Comparison of ENCODE assay signal across 22 cellular contexts in the genomic region with DNA sequence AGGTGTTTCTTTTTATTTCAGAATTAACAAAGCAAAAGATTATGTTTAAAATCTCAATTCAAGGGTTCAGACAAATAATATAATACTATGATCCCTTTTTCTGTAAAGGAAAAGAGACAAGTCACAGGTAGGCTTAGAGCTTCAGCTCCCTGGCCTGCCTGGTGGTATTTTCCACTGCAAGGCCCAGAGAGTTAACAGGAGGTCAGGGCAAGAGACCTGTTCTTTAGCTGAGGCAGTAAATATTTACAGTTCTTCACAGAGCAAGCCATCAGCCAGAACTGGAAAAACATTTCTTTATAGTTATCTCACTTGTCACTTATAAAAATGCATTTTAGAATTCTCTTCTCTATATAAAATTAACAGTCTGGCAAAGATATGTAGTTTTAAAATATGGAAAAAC.
DNase-seq lines count a peak whose midpoint lies in the region; ATAC-seq, FAIRE-seq and TF ChIP-seq lines count a peak whose summit lies in the region.
"Had no signal": no experiment of that assay in that cellular context is flagged by ENCODE, and none has a peak within 500 bp of the region (broad histone marks: within the 10 kb centered on the region; RNA-seq: fewer than 3 reads in every experiment).

No MANE protein-coding gene starts in this region.

- DNase-seq in HuH-7 (ENCODE audit: low spot score) = peak; percentile 15
- peak; percentile 6 to 9 for DNase-seq in dermis microvascular lymphatic vessel endothelial cell (ENCODE audit: low read depth in 2 of 2)
- DNase-seq in HepG2 (ENCODE audit: low spot score) = peak; percentile 13
- peak; percentile 21 for DNase-seq in prostate gland (ENCODE audit: low spot score)
- DNase-seq in NOMO-1 treated with DMSO at 0.1 percent for 48 hours (lab: John Stamatoyannopoulos, UW; ENCODE audit: unreplicated experiment) = no peak
- DNase-seq in NCI-H187 (lab: John Stamatoyannopoulos, UW) = no peak
- DNase-seq: 8988T; C1 segment of cervical spinal cord; Calu3; CD8-positive, alpha-beta memory T cell; DMS153; KBM-7; NCI-H1092 treated with DMSO at 0.1 percent for 48 hours; NCI-H2081; NCI-H2171; NCI-H524 treated with DMSO at 0.1 percent for 48 hours had no signal

- intact Hi-C loops in HepG2 (cut with micrococcal nuclease; ENCODE audit: unreplicated experiment) = no loop called here
- intact Hi-C loops in prostate gland (cut with DNase I) = no loop called here

- BruUV-seq in HepG2 (replicated peaks; lab: Mats Ljungman, UMichigan) = no TSS peak

- in situ Hi-C loops in HepG2 (cut with HindIII; ENCODE audit: extremely low pct_ligation_motif_present, low pct_unique_long_range_greater_than_20kb) = no loop called here

- POLR2A ChIA-PET in HepG2 (lab: Yijun Ruan, JAX) = no interaction called here

- CTCF ChIA-PET in HepG2 (lab: Yijun Ruan, JAX; ENCODE audit: low intra/inter-chr PET ratio, low total read pairs) = no interaction called here

- H3K79me2 ChIP-seq in HepG2 (ENCODE audit: insufficient read depth, low read length) = no peaks in the 10 kb centered on the region

- no peak for TF ChIP-seq RAD21 in HepG2 (CRISPR knock-in tag; IDR thresholded peaks at IDR 0.05)

- no peaks in the 10 kb centered on the region for H4K20me1 ChIP-seq in HepG2 (ENCODE audit: insufficient read depth, low read length)

- H3K4me1 ChIP-seq in HepG2 (ENCODE audit: insufficient read depth, low read length) = peaks cover 22% of the 10 kb centered on the region
- no peaks in the 10 kb centered on the region for H3K4me1 ChIP-seq in prostate gland (replicated peaks)
- H3K4me1 ChIP-seq: SJSA1 had no signal

- no peak overlapping the region for H3K9ac ChIP-seq in HepG2 (ENCODE audit: insufficient read depth, low read depth, low read length)

- TF ChIP-seq POLR2A in HepG2 (IDR thresholded peaks at IDR 0.05; ENCODE audit: insufficient read depth in 1 of 2, low read depth in 2 of 2, low read length in 2 of 2) (no peak), prostate gland (IDR thresholded peaks at IDR 0.05) (no peak)

- no peak overlapping the region for H3K4me2 ChIP-seq in HepG2 (ENCODE audit: low read depth, low read length)

- no peaks in the 10 kb centered on the region for H3K27me3 ChIP-seq in HepG2 (ENCODE audit: control insufficient read depth in 1 of 2, insufficient read depth in 2 of 2, low read length in 2 of 2)
- no peaks in the 10 kb centered on the region for H3K27me3 ChIP-seq in prostate gland (replicated peaks; ENCODE audit: insufficient read depth)
- H3K27me3 ChIP-seq: SJSA1 had no signal

- H3K4me3 ChIP-seq in HepG2 (replicated peaks in 1 of 3; ENCODE audit: insufficient read depth in 1 of 3, low read depth in 2 of 3, low read length in 3 of 3) = no peak overlapping the region
- no peak overlapping the region for H3K4me3 ChIP-seq in prostate gland
- H3K4me3 ChIP-seq: SJSA1 had no signal

- H3K9me3 ChIP-seq in HepG2 (ENCODE audit: low read length) (no peaks in the 10 kb centered on the region), prostate gland (no peaks in the 10 kb centered on the region)
- H3K9me3 ChIP-seq: SJSA1 had no signal

- TF ChIP-seq EP300 in HepG2 (IDR thresholded peaks at IDR 0.05; ENCODE audit: low read depth in 2 of 2, low read length in 2 of 2) = peak in 1 of 2 experiments; percentile 29; a peak in 1 of 4 replicates
- TF ChIP-seq EP300 in HepG2 (CRISPR knock-in tag; IDR thresholded peaks at IDR 0.05; ENCODE audit: borderline replicate concordance) = no peak

- peaks cover 6 to 21% of the 10 kb centered on the region in 2 experiments; a peak in 3 of 5 replicates for H3K36me3 ChIP-seq in HepG2 (replicated peaks in 1 of 2; ENCODE audit: control insufficient read depth in 1 of 2, insufficient read depth in 2 of 2, low read length in 2 of 2)
- peaks cover 2 to 5% of the 10 kb centered on the region in 2 donors for H3K36me3 ChIP-seq in prostate gland

- ATAC-seq in HepG2 (peak; percentile 96), GM19463 (IDR thresholded peaks at IDR 0.05; ENCODE audit: unreplicated experiment) (no peak), GM19467 (IDR thresholded peaks at IDR 0.05; ENCODE audit: unreplicated experiment) (no peak)
- ATAC-seq: Right ventricle myocardium inferior had no signal

- H2AFZ ChIP-seq in HepG2 (ENCODE audit: low read length) = no peak overlapping the region

- no peak for FAIRE-seq in HepG2 (lab: Jason Lieb, UNC)
- FAIRE-seq: G401.6, H54 had no signal

- TF ChIP-seq CTCF in HepG2 (CRISPR knock-in tag; IDR thresholded peaks at IDR 0.05) = no peak
- TF ChIP-seq CTCF in prostate gland (IDR thresholded peaks at IDR 0.05) = no peak

- H3K27ac ChIP-seq in HepG2 (ENCODE audit: extremely low read length, insufficient read depth, low read length) (peak overlapping the region; percentile 48), prostate gland (peak overlapping the region; percentile 34 to 58)
- H3K27ac ChIP-seq: SJSA1 had no signal

TF ChIP-seq in HepG2, 621 proteins besides CTCF, POLR2A, EP300 and RAD21 (continues in another document):
- TF ChIP-seq RARA (CRISPR knock-in tag; IDR thresholded peaks at IDR 0.05) (peak; percentile 35; the same call in 1 of the 2 replicates), ZFP82 (CRISPR knock-in tag; IDR thresholded peaks at IDR 0.05; ENCODE audit: borderline replicate concordance) (no peak), ZNF558 (CRISPR knock-in tag; IDR thresholded peaks at IDR 0.05; ENCODE audit: borderline replicate concordance) (no peak), MXD3 (CRISPR knock-in tag; IDR thresholded peaks at IDR 0.05) (no peak), ZNF451 (CRISPR knock-in tag; IDR thresholded peaks at IDR 0.05) (no peak), TEAD3 (CRISPR knock-in tag; optimal IDR thresholded peaks at IDR 0.05; ENCODE audit: borderline replicate concordance) (peak; percentile 12), ELF3 (CRISPR knock-in tag; IDR thresholded peaks at IDR 0.05) (no peak), THAP11 (CRISPR knock-in tag; IDR thresholded peaks at IDR 0.05) (no peak), ZNF567 (CRISPR knock-in tag; IDR thresholded peaks at IDR 0.05; ENCODE audit: borderline replicate concordance) (no peak), ZFX (CRISPR knock-in tag; IDR thresholded peaks at IDR 0.05; ENCODE audit: low read depth) (peak; percentile 50; the same call in 1 of the 2 replicates), ZNF652 (CRISPR knock-in tag; IDR thresholded peaks at IDR 0.05; ENCODE audit: borderline replicate concordance, low read depth) (peak; percentile 67; the same call in 1 of the 2 replicates), ZBTB38 (CRISPR knock-in tag; IDR thresholded peaks at IDR 0.05) (no peak), ZNF407 (CRISPR knock-in tag; IDR thresholded peaks at IDR 0.05; ENCODE audit: not compliant biosample characterization) (no peak), FOXA3 (CRISPR knock-in tag; IDR thresholded peaks at IDR 0.05) (peak; percentile 41; the same call in 1 of the 2 replicates)

Comparison
In these comparisons a context has a peak if more than half of its experiments do, and no peak if none do; other contexts are left out.
1. DNase-seq: peak in HuH-7 (single experiment), dermis microvascular lymphatic vessel endothelial cell (2 of 2), HepG2 (single experiment) and prostate gland (single experiment); none in NOMO-1 treated with DMSO at 0.1 percent for 48 hours (single experiment) and NCI-H187 (0 of 2).